26 cellular contexts compared by ENCODE assay signal in genomic region chr11:61560751-61561150, GRCh38. TPM values are rescaled to one million over a fixed set of nuclear protein-coding genes. Genes with fewer than 3 reads are reported as not detected.
DNase-seq lines count a peak whose midpoint lies in the region; ATAC-seq, FAIRE-seq and TF ChIP-seq lines count a peak whose summit lies in the region.
"Had no signal": no experiment of that assay in that cellular context is flagged by ENCODE, and none has a peak within 500 bp of the region (broad histone marks: within the 10 kb centered on the region; RNA-seq: fewer than 3 reads in every experiment).

No MANE protein-coding gene starts in this region.

- TF ChIP-seq RAD21 in A549 (conservative IDR thresholded peaks at IDR 0.05 in 1 of 2, IDR thresholded peaks at IDR 0.05 in 1 of 2), result no peak

- H3K4me1 ChIP-seq in A549 (no peaks in the 10 kb centered on the region), H9 (ENCODE audit: insufficient read depth, low read length) (no peaks in the 10 kb centered on the region)
- H3K4me1 ChIP-seq: BE2C, BLaER1 had no signal

- H3K23ac ChIP-seq in H9 (ENCODE audit: insufficient read length, low read depth, low read length), result no peak overlapping the region

- no peak overlapping the region for H2BK12ac ChIP-seq in H9 (ENCODE audit: insufficient read length, low read depth, low read length)

- no peak for TF ChIP-seq POLR2A in A549 (IDR thresholded peaks at IDR 0.05; ENCODE audit: low read length)

- no peak overlapping the region for H4K8ac ChIP-seq in H9 (replicated peaks; ENCODE audit: insufficient read length, low read depth, low read length)

- peaks cover 2% of the 10 kb centered on the region for H3K23me2 ChIP-seq in H9 (ENCODE audit: insufficient read length, low read depth, low read length, poor library complexity, severe bottlenecking)

- POLR2A ChIA-PET in A549 (lab: Yijun Ruan, JAX), result no interaction called here

- H3K4ac ChIP-seq in H9 (ENCODE audit: low read depth, low read length), result no peak overlapping the region

- H4K20me1 ChIP-seq in H9 (ENCODE audit: control insufficient read depth, insufficient read depth, insufficient read length), result no peaks in the 10 kb centered on the region

- no peak overlapping the region for H2AFZ ChIP-seq in H9 (ENCODE audit: low read length)

- no peak overlapping the region for H2BK5ac ChIP-seq in H9 (ENCODE audit: insufficient read length, low read length)

- H3K79me2 ChIP-seq in H9 (ENCODE audit: insufficient read depth, low read length), result no peaks in the 10 kb centered on the region

- H2BK15ac ChIP-seq in H9 (ENCODE audit: low read depth, low read length), result no peak overlapping the region

- H3K4me3 ChIP-seq in A549, result no peak overlapping the region
- H3K4me3 ChIP-seq: BLaER1 had no signal

- TF ChIP-seq EP300 in A549 (IDR thresholded peaks at IDR 0.05), result no peak

- ATAC-seq in A549 (peak; percentile 10 to 44; a peak in 3 of 6 replicates), HG02852 (IDR thresholded peaks at IDR 0.05; ENCODE audit: unreplicated experiment) (no peak)

- CTCF ChIA-PET in A549 (lab: Yijun Ruan, JAX), result interaction anchor here (1.4 to 5.6 kb wide), 2 partner anchors 28 to 78 kb away, joined by 5 to 27 read pairs; no protein-coding TSS in a partner anchor

- no peaks in the 10 kb centered on the region for H3K79me1 ChIP-seq in H9 (ENCODE audit: insufficient read depth, low read depth, low read length, poor library complexity, severe bottlenecking)

- no peak overlapping the region for H4K5ac ChIP-seq in H9 (ENCODE audit: insufficient read length, low read depth, low read length)

- peaks cover 67% of the 10 kb centered on the region for H3K27me3 Mint-ChIP-seq in H9 (ENCODE audit: low read depth)

- no peak overlapping the region for H2BK120ac ChIP-seq in H9 (ENCODE audit: low read depth, low read length, poor library complexity, severe bottlenecking)

- H3K4me2 ChIP-seq in A549, result no peak overlapping the region
- no peak overlapping the region for H3K4me2 ChIP-seq in H9 (ENCODE audit: insufficient read depth, insufficient read length, low read length)
- H3K4me2 ChIP-seq: BLaER1 had no signal

- no peaks in the 10 kb centered on the region; the same call in 1 of the 2 replicates for H3K27me3 ChIP-seq in H9 (ENCODE audit: insufficient read depth, low read length)
- H3K27me3 ChIP-seq: BE2C had no signal

- H2BK20ac ChIP-seq in H9 (ENCODE audit: low read depth, low read length, poor library complexity, severe bottlenecking), result no peak overlapping the region

- peaks cover 26 to 39% of the 10 kb centered on the region in 2 experiments for H3K4me1 Mint-ChIP-seq in H9
- H3K4me1 Mint-ChIP-seq: CD14-positive monocyte; CD4-positive, alpha-beta memory T cell had no signal

- DNase-seq in A549 (ENCODE audit: low read depth in 1 of 2, low spot score in 1 of 2) (no peak), H9 (no peak), cerebellum (ENCODE audit: low spot score) (peak; percentile 68), NCI-H1105 (lab: John Stamatoyannopoulos, UW) (no peak)
- DNase-seq: ACHN; BE2C; CD4-positive, alpha-beta memory T cell; CD4-positive, CD25-positive, alpha-beta regulatory T cell; CD8-positive, alpha-beta memory T cell; COR-L47; DMS 273 treated with DMSO at 0.1 percent for 48 hours; DMS153; DMS53; DMS79; DND-41; EL; GF-D8 had no signal

- no peaks in the 10 kb centered on the region for H3K9me3 Mint-ChIP-seq in H9
- H3K9me3 Mint-ChIP-seq: CD8-positive, alpha-beta memory T cell had no signal

- H3K27ac ChIP-seq in A549 (no peak overlapping the region), H9 (ENCODE audit: insufficient read length, low read depth, low read length) (no peak overlapping the region)
- H3K27ac ChIP-seq: 22Rv1, BLaER1 had no signal

- H3K18ac ChIP-seq in H9 (ENCODE audit: insufficient read length, low read depth, low read length), result no peak overlapping the region

- no peak overlapping the region for H2AK5ac ChIP-seq in H9 (ENCODE audit: insufficient read length, low read length)

- no peak overlapping the region; a peak in 1 of 5 replicates for H3K4me3 Mint-ChIP-seq in H9
- H3K4me3 Mint-ChIP-seq: CD14-positive monocyte; CD4-positive, alpha-beta memory T cell; CD4-positive, CD25-positive, alpha-beta regulatory T cell; CD8-positive, alpha-beta memory T cell had no signal

- no peak overlapping the region for H3T11ph ChIP-seq in H9 (ENCODE audit: low read length)

- H3K14ac ChIP-seq in H9 (ENCODE audit: insufficient read depth, low read length), result no peak overlapping the region

- TF ChIP-seq CTCF in A549 (IDR thresholded peaks at IDR 0.05) (no peak), H9 (conservative IDR thresholded peaks at IDR 0.05) (0 out of 3 replicates have a peak, but pooled peaks have one; percentile 3)

- no peak overlapping the region for H3K56ac ChIP-seq in H9 (ENCODE audit: insufficient read length, low read depth, low read length)

- H3K36me3 Mint-ChIP-seq in H9 (ENCODE audit: insufficient read depth in 1 of 3, low read depth in 3 of 3), result no peaks in the 10 kb centered on the region
- H3K36me3 Mint-ChIP-seq: CD14-positive monocyte; CD4-positive, alpha-beta memory T cell; CD4-positive, CD25-positive, alpha-beta regulatory T cell; CD8-positive, alpha-beta memory T cell had no signal

- H4K91ac ChIP-seq in H9 (ENCODE audit: insufficient read length, low read depth, low read length), result no peak overlapping the region

- WGBS in A549 (ENCODE audit: missing lambda C conversion rate), result 11% methylated on average over 6 of the region's 6 CpGs
- no CpG with 5 or more reads among the region's 6 CpGs for WGBS in H9 (ENCODE audit: extremely low coverage, insufficient read length, low lambda C conversion rate)

- H3K27ac Mint-ChIP-seq in H9, result no peak overlapping the region
- H3K27ac Mint-ChIP-seq: CD14-positive monocyte; CD4-positive, alpha-beta memory T cell; CD4-positive, CD25-positive, alpha-beta regulatory T cell; CD8-positive, alpha-beta memory T cell had no signal

- H3K9me3 ChIP-seq in A549 (no peaks in the 10 kb centered on the region), H9 (ENCODE audit: control insufficient read depth, low read depth, low read length) (no peaks in the 10 kb centered on the region)
- H3K9me3 ChIP-seq: BE2C, BLaER1 had no signal

- H3K9ac ChIP-seq in H9 (ENCODE audit: extremely low read depth, insufficient read length, low read length), result no peak overlapping the region
- H3K9ac ChIP-seq: BLaER1 had no signal

- FAIRE-seq in A549 (lab: Jason Lieb, UNC), result no peak
- FAIRE-seq: G401.6, GM12891, GM19239 had no signal

TF ChIP-seq in A549, 52 proteins besides CTCF, POLR2A, EP300 and RAD21:
- TF ChIP-seq HES2 (IDR thresholded peaks at IDR 0.05) (no peak), CBX2 (IDR thresholded peaks at IDR 0.05; ENCODE audit: borderline replicate concordance, low read depth) (no peak), HOXB13 (CRISPR knock-in tag; IDR thresholded peaks at IDR 0.05; ENCODE audit: low read depth) (no peak), NFE2L2 (conservative IDR thresholded peaks at IDR 0.05; ENCODE audit: low read length) (no peak), HEYL (CRISPR knock-in tag; IDR thresholded peaks at IDR 0.05) (no peak), FOXS1 (CRISPR knock-in tag; IDR thresholded peaks at IDR 0.05) (no peak), ESRRA (IDR thresholded peaks at IDR 0.05; ENCODE audit: borderline replicate concordance, low read length) (no peak), RCOR1 (IDR thresholded peaks at IDR 0.05; ENCODE audit: low read depth, low read length) (no peak), EHMT2 (IDR thresholded peaks at IDR 0.05; ENCODE audit: low read depth) (no peak), HOXA7 (CRISPR knock-in tag; IDR thresholded peaks at IDR 0.05) (no peak), PBX3 (IDR thresholded peaks at IDR 0.05) (no peak), CBX8 (IDR thresholded peaks at IDR 0.05) (no peak), RFX5 (IDR thresholded peaks at IDR 0.05) (no peak), JUN (IDR thresholded peaks at IDR 0.05) (no peak), KDM5A (IDR thresholded peaks at IDR 0.05) (no peak), SREBF2 (IDR thresholded peaks at IDR 0.05) (no peak), SMC3 (IDR thresholded peaks at IDR 0.05) (no peak)

RNA-seq across cellular contexts. Expression of gene SYT7, which starts 20.1 kb away (rescaled TPM):
- polyA plus RNA-seq in A549 (2011; rRNA removed) (0.37 and 0.38 TPM in 2 replicates), A549 (2017; fragmentation: RNase III; extraction: RNeasy Plus Mini Kit Qiagen cat#74134 plus additional on column Dnase treatment) (0.78 to 1.0 TPM (median 1.0 TPM) in 3 replicates)
- polyA plus RNA-seq in A549 (2012; cell fraction: cytosol; rRNA removed), result 0.77 and 1.1 TPM in 2 replicates
- polyA plus RNA-seq in A549 (2012; cell fraction: nucleus; rRNA removed), result 0.61 and 1.3 TPM in 2 replicates
- 0.41 and 0.49 TPM in 2 replicates for polyA minus RNA-seq in A549 (2011; rRNA and poly(A)+ RNA removed)
- total RNA-seq in H9 (2021) (7.0 and 8.8 TPM in 2 replicates), cerebellum (25.7 TPM)
- total RNA-seq: CD4-positive, alpha-beta memory T cell; CD8-positive, alpha-beta memory T cell had no signal
- polyA plus RNA-seq: CD14-positive monocyte; CD4-positive, alpha-beta memory T cell; CD4-positive, CD25-positive, alpha-beta regulatory T cell; CD8-positive, alpha-beta memory T cell had no signal

RNA-seq across cellular contexts. Expression of gene LRRC10B, which starts 52.2 kb away (rescaled TPM):
- polyA plus RNA-seq in A549 (2011; rRNA removed), result 0.03 TPM in 1 of 2 replicates, not detected in the other
- 0.04 and 0.09 TPM in 2 replicates for polyA plus RNA-seq in A549 (2012; cell fraction: cytosol; rRNA removed)
- 0.07 TPM in 2 replicates for polyA plus RNA-seq in A549 (2012; cell fraction: nucleus; rRNA removed)
- polyA plus RNA-seq in A549 (2017; fragmentation: RNase III; extraction: RNeasy Plus Mini Kit Qiagen cat#74134 plus additional on column Dnase treatment), result 0.04 to 0.13 TPM in 2 of 3 replicates, not detected in the other
- polyA minus RNA-seq in A549 (2011; rRNA and poly(A)+ RNA removed), result not detected in 2 replicates
- total RNA-seq in H9 (2021), result 0.31 and 0.39 TPM in 2 replicates
- 5.0 TPM for total RNA-seq in cerebellum
- total RNA-seq: A172; CD4-positive, alpha-beta memory T cell; CD4-positive, CD25-positive, alpha-beta regulatory T cell; CD8-positive, alpha-beta memory T cell had no signal
- polyA plus RNA-seq: AG04450; CD14-positive monocyte; CD4-positive, alpha-beta memory T cell; CD4-positive, CD25-positive, alpha-beta regulatory T cell; CD8-positive, alpha-beta memory T cell had no signal
